Comparison of ENCODE assay signal across 8 cellular contexts in the genomic region with DNA sequence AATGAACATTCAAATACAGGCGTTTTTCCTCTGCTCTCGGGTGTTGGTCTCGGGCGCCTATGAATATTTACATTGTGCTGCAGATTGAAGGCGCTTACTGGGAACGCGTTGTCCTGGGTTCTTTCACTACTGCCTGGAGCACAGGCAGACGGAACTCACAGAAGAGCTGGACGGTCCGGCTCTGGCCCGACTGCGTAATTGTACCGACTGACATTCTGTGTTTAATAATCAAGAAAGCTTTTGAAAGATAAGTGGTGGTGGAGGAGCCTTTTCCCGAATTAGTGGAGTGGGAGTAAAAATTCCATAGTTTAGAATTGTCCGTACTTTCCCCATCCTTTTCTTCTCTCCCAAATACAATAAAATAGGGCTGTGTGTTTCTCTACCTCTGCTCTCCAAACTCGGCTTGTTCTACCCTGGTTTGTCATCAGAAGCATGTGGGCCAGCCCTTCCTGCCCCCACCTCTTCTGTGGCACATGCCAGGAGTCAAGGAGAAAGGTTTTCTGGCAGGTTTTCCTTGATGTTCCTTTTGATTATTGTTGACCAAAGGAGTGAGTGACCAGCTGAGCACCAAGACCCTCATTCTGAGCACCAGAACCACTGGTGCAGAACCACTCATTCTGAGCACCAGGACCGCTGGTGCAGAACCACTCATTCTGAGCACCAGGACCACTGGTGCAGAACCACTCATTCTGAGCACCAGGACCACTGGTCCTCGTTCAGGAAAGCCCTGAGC. TPM values are rescaled to one million over a fixed set of nuclear protein-coding genes. Genes with fewer than 3 reads are reported as not detected.
DNase-seq lines count a peak whose midpoint lies in the region; ATAC-seq and TF ChIP-seq lines count a peak whose summit lies in the region.

No MANE protein-coding gene starts in this region.

- H3K4me1 Mint-ChIP-seq in memory B cell = peaks cover 18% of the 10 kb centered on the region

- WGBS in urinary bladder = 16% methylated on average over 18 of the region's 18 CpGs

- DNase-seq in Right ventricle myocardium inferior (ENCODE audit: missing footprints) = no peak
- DNase-seq in left cardiac atrium = no peak
- no peak for DNase-seq in brain microvascular endothelial cell
- no peak for DNase-seq in memory B cell (ENCODE audit: low spot score in 2 of 2)
- DNase-seq in stimulated activated CD4-positive, alpha-beta T cell treated with anti-CD3 and anti-CD28 coated beads, Interleukin-2, amount 100 ng/mL, for 48 hours = no peak
- no peak for DNase-seq in activated naive CD4-positive, alpha-beta T cell treated with anti-CD3 and anti-CD28 coated beads, Interleukin-2, amount 50 U/mL, for 72 hours (ENCODE audit: low spot score in 2 of 2)

- H3K9me3 Mint-ChIP-seq in memory B cell = no peaks in the 10 kb centered on the region
- H3K9me3 Mint-ChIP-seq in activated naive CD4-positive, alpha-beta T cell treated with anti-CD3 and anti-CD28 coated beads, Interleukin-2, amount 50 U/mL, for 72 hours = no peaks in the 10 kb centered on the region

- no peaks in the 10 kb centered on the region for H3K4me1 ChIP-seq in urinary bladder (ENCODE audit: insufficient read depth)

- peak overlapping the region; percentile 84 for H3K4me3 Mint-ChIP-seq in memory B cell

- H3K27ac Mint-ChIP-seq in memory B cell = no peak overlapping the region
- H3K27ac Mint-ChIP-seq in activated naive CD4-positive, alpha-beta T cell treated with anti-CD3 and anti-CD28 coated beads, Interleukin-2, amount 50 U/mL, for 72 hours = peak overlapping the region in 1 of 2 donors; percentile 34

- H3K36me3 ChIP-seq in brain microvascular endothelial cell (replicated peaks) (no peaks in the 10 kb centered on the region), urinary bladder (ENCODE audit: insufficient read depth) (no peaks in the 10 kb centered on the region)

- in situ Hi-C loops in brain microvascular endothelial cell (cut with HindIII; ENCODE audit: low pct_ligation_motif_present, low sequenced_read_pairs) = no loop called here

- intact Hi-C loops in Right ventricle myocardium inferior (cut with DNase I) = no loop called here
- intact Hi-C loops in left cardiac atrium (cut with DNase I) = no loop called here

- H3K36me3 Mint-ChIP-seq in memory B cell = no peaks in the 10 kb centered on the region
- peaks cover 10 to 22% of the 10 kb centered on the region in 2 donors for H3K36me3 Mint-ChIP-seq in activated naive CD4-positive, alpha-beta T cell treated with anti-CD3 and anti-CD28 coated beads, Interleukin-2, amount 50 U/mL, for 72 hours

- no peak for TF ChIP-seq CTCF in brain microvascular endothelial cell (IDR thresholded peaks at IDR 0.05; ENCODE audit: low read depth, low read length, missing control alignments)

- peaks cover 43% of the 10 kb centered on the region for H3K27me3 ChIP-seq in brain microvascular endothelial cell (replicated peaks)

- H3K27ac ChIP-seq in brain microvascular endothelial cell = no peak overlapping the region
- no peak overlapping the region for H3K27ac ChIP-seq in urinary bladder (ENCODE audit: low read depth)

- H3K27me3 Mint-ChIP-seq in memory B cell = peaks cover 20% of the 10 kb centered on the region

- H3K4me3 ChIP-seq in brain microvascular endothelial cell (ENCODE audit: low read depth, low read length) = peak overlapping the region; percentile 57
- peak overlapping the region; percentile 84 for H3K4me3 ChIP-seq in urinary bladder (ENCODE audit: low read depth, low read length)

- ATAC-seq in Right ventricle myocardium inferior = peak; percentile 21
- ATAC-seq in left cardiac atrium = no peak
- no peak for ATAC-seq in memory B cell (ENCODE audit: low read depth)
- no peak for ATAC-seq in HG02938 (IDR thresholded peaks at IDR 0.05; ENCODE audit: unreplicated experiment)
- no peak for ATAC-seq in activated naive CD4-positive, alpha-beta T cell treated with anti-CD3 and anti-CD28 coated beads, Interleukin-2, amount 50 U/mL, for 72 hours

RNA-seq across cellular contexts. Expression of a gene that starts 2.3 kb away (rescaled TPM):
- total RNA-seq in Right ventricle myocardium inferior (0.27 TPM), left cardiac atrium (under 1 TPM; 0.50 to 0.53 TPM), urinary bladder (7.1 TPM)
- 1.6 TPM for polyA plus RNA-seq in urinary bladder
- total RNA-seq in activated naive CD4-positive, alpha-beta T cell treated with anti-CD3 and anti-CD28 coated beads, Interleukin-2, amount 50 U/mL, for 72 hours = under 1 TPM; 0.14 to 0.16 TPM
